Comparison of ENCODE assay signal across 8 cellular contexts in the genomic region with DNA sequence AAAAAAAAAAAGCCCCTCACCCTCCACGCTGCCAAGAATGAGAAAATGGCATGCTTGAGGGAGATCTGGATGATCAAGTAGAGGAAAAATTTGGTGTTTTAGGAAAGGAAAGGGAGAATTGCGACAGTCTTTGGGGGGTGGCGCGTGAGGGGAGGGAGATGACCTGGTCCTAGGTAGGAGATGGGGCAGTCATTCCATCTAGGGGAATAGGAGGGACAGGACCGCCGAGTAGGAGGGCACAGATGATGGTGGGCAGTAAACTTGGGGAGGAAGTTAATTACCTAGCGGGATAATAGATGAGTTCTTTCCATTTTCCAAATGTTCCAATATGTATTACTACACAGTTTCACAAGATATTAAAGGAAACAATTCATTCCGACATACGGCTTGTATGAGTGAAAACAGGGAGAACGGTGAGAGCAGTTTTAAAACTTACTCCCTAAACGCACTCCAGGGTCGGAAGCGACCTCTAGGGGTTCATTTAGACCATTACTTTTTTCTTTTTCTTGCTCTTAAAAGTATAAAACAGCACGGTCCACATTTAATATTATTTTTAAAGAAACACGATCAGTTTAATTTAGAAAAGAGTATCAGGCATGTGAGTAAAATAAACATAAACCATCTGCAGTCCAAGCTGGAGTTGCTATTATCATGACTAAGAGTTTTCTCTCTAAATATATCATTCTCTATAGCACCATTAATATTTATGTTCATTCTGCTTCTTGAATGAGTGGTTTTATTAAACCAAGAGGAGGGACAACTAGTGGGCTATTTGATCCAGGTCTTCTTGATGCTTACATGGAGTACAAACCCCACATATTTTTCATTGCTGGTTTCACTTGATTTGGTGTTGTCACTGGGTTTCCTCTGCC. TPM values are rescaled to one million over a fixed set of nuclear protein-coding genes. Genes with fewer than 3 reads are reported as not detected.
DNase-seq lines count a peak whose midpoint lies in the region; ATAC-seq and TF ChIP-seq lines count a peak whose summit lies in the region.

No MANE protein-coding gene starts in this region.

- BruUV-seq in Calu3 (replicated peaks; lab: Mats Ljungman, UMichigan): no TSS peak
- BruUV-seq in HCT116 (replicated peaks; lab: Mats Ljungman, UMichigan): no TSS peak
- BruUV-seq in PC-3 (replicated peaks; lab: Mats Ljungman, UMichigan): no TSS peak

- intact Hi-C loops in Calu3 (cut with micrococcal nuclease; ENCODE audit: unreplicated experiment) (loop anchor here (5.0 kb wide), 1 partner anchor 161 kb away; no protein-coding TSS in a partner anchor), HCT116 (cut with micrococcal nuclease) (no loop called here), PC-3 (cut with micrococcal nuclease) (loop anchor here (1.0 to 10.0 kb wide), 3 partner anchors 46 to 179 kb away; no protein-coding TSS in a partner anchor), left lung (cut with DNase I) (no loop called here)

- peak overlapping the region; percentile 26 for H3K4me2 ChIP-seq in HCT116 (ENCODE audit: low read length)
- H3K4me2 ChIP-seq in PC-3 (ENCODE audit: low read length): peak overlapping the region; percentile 83

- in situ Hi-C loops in brain microvascular endothelial cell (cut with HindIII; ENCODE audit: low pct_ligation_motif_present, low sequenced_read_pairs): no loop called here

- H2AFZ ChIP-seq in HCT116 (ENCODE audit: low read depth, low read length, poor library complexity, severe bottlenecking) (no peak overlapping the region), PC-3 (ENCODE audit: low read length) (peak overlapping the region; percentile 86)

- TF ChIP-seq CTCF in Calu3 (IDR thresholded peaks at IDR 0.05; ENCODE audit: unreplicated experiment) (no peak), HCT116 (IDR thresholded peaks at IDR 0.05 in 2 of 3, conservative IDR thresholded peaks at IDR 0.05 in 1 of 3; ENCODE audit: borderline replicate concordance in 1 of 3, insufficient read depth in 1 of 3, low read depth in 2 of 3, low read length in 2 of 3) (peak; percentile 50 to 66 (median 53); a peak in 5 of 6 replicates), PC-3 (conservative IDR thresholded peaks at IDR 0.05; ENCODE audit: low read depth, low read length) (peak; percentile 90), brain microvascular endothelial cell (IDR thresholded peaks at IDR 0.05; ENCODE audit: low read depth, low read length, missing control alignments) (peak; percentile 73), left lung (IDR thresholded peaks at IDR 0.05) (peak; percentile 43 to 60), tibial nerve (IDR thresholded peaks at IDR 0.05) (peak in 4 of 5 experiments; percentile 52 to 69 (median 66))

- H3K4me1 ChIP-seq in HCT116 (ENCODE audit: control insufficient read depth in 1 of 2, insufficient read depth in 2 of 2, low read length in 2 of 2): peaks cover 8 to 24% of the 10 kb centered on the region in 2 experiments
- peaks cover 16% of the 10 kb centered on the region for H3K4me1 ChIP-seq in PC-3 (ENCODE audit: insufficient read depth, low read length)
- peaks cover 13 to 26% of the 10 kb centered on the region in 2 donors for H3K4me1 ChIP-seq in left lung
- H3K4me1 ChIP-seq in tibial nerve: peaks cover 0 to 26% (median 7%) of the 10 kb centered on the region in 4 donors

- H3K79me2 ChIP-seq in HCT116 (ENCODE audit: insufficient read depth, low read length) (peaks cover 16% of the 10 kb centered on the region), PC-3 (ENCODE audit: low read length) (peaks cover 16% of the 10 kb centered on the region)

- H3K36me3 Mint-ChIP-seq in Calu3 (ENCODE audit: insufficient read depth, unreplicated experiment): peaks cover 13% of the 10 kb centered on the region

- no peaks in the 10 kb centered on the region for H3K27me3 Mint-ChIP-seq in Calu3 (ENCODE audit: unreplicated experiment)

- H3K27me3 ChIP-seq in HCT116 (ENCODE audit: insufficient read depth, low read length) (no peaks in the 10 kb centered on the region), PC-3 (ENCODE audit: low read length) (no peaks in the 10 kb centered on the region), brain microvascular endothelial cell (replicated peaks) (no peaks in the 10 kb centered on the region), left lung (no peaks in the 10 kb centered on the region), tibial nerve (no peaks in the 10 kb centered on the region)

- H3K27ac Mint-ChIP-seq in Calu3 (ENCODE audit: unreplicated experiment): peak overlapping the region; percentile 37

- H3K4me3 ChIP-seq in HCT116 (replicated peaks in 1 of 2; ENCODE audit: low read depth in 1 of 2, low read length in 2 of 2) (no peak overlapping the region), PC-3 (ENCODE audit: low read length) (peak overlapping the region; percentile 62), brain microvascular endothelial cell (ENCODE audit: low read depth, low read length) (peak overlapping the region; percentile 1), left lung (peak overlapping the region in 1 of 2 donors; percentile 15), tibial nerve (no peak overlapping the region)

- TF ChIP-seq EP300 in tibial nerve (IDR thresholded peaks at IDR 0.05): no peak

- CTCF ChIA-PET in Calu3 (lab: Charles Lee) (interaction anchor here (0.6 kb wide), 1 partner anchor 73 kb away, joined by 8 read pairs; no protein-coding TSS in a partner anchor), HCT116 (lab: Charles Lee) (no interaction called here), PC-3 (lab: Charles Lee) (no interaction called here)

- H3K9me2 ChIP-seq in HCT116 (ENCODE audit: insufficient read depth): no peaks in the 10 kb centered on the region
- H3K9me2 ChIP-seq in PC-3 (replicated peaks; ENCODE audit: low read length): no peaks in the 10 kb centered on the region

- peaks cover 18% of the 10 kb centered on the region for H3K4me1 Mint-ChIP-seq in Calu3 (ENCODE audit: low read depth, unreplicated experiment)

- H3K36me3 ChIP-seq in HCT116 (ENCODE audit: control insufficient read depth in 1 of 2, insufficient read depth in 2 of 2, low read length in 2 of 2) (no peaks in the 10 kb centered on the region), PC-3 (ENCODE audit: low read depth, low read length) (no peaks in the 10 kb centered on the region), brain microvascular endothelial cell (replicated peaks) (no peaks in the 10 kb centered on the region), left lung (no peaks in the 10 kb centered on the region), tibial nerve (no peaks in the 10 kb centered on the region)

- TF ChIP-seq POLR2A in HCT116 (IDR thresholded peaks at IDR 0.05; ENCODE audit: borderline replicate concordance, extremely low read depth, insufficient read depth, insufficient read length): no peak
- TF ChIP-seq POLR2A in tibial nerve (IDR thresholded peaks at IDR 0.05): no peak

- H3K27ac ChIP-seq in HCT116 (ENCODE audit: low read depth, low read length) (no peak overlapping the region), PC-3 (ENCODE audit: low read length) (no peak overlapping the region), brain microvascular endothelial cell (no peak overlapping the region), left lung (no peak overlapping the region), tibial nerve (no peak overlapping the region)

- H3F3A ChIP-seq in PC-3 (ENCODE audit: low read length, unreplicated experiment): no peaks in the 10 kb centered on the region

- WGBS in tibial nerve, 2 donors: 6 to 7% methylated on average over 15 of the region's 15 CpGs

- no peak overlapping the region for H3K9ac ChIP-seq in HCT116 (ENCODE audit: low read length)
- H3K9ac ChIP-seq in PC-3 (ENCODE audit: low read length): no peak overlapping the region

- H3K9me3 ChIP-seq in HCT116 (ENCODE audit: control insufficient read depth in 1 of 2, insufficient read depth in 1 of 2, low read depth in 1 of 2, low read length in 2 of 2): no peaks in the 10 kb centered on the region
- no peaks in the 10 kb centered on the region for H3K9me3 ChIP-seq in PC-3 (ENCODE audit: low read length)
- no peaks in the 10 kb centered on the region for H3K9me3 ChIP-seq in left lung
- H3K9me3 ChIP-seq in tibial nerve: no peaks in the 10 kb centered on the region

- TF ChIP-seq RAD21 in HCT116 (IDR thresholded peaks at IDR 0.05; ENCODE audit: low read depth): peak; percentile 73

- POLR2A ChIA-PET in HCT116 (lab: Charles Lee) (no interaction called here), PC-3 (lab: Charles Lee; ENCODE audit: unreplicated experiment) (no interaction called here)

- ATAC-seq in HCT116 (no peak), PC-3 (0 out of 2 replicates have a peak, but pooled peaks have one; percentile 2), left lung (peak; percentile 6), GM18861 (IDR thresholded peaks at IDR 0.05; ENCODE audit: unreplicated experiment) (no peak)

- peak; percentile 37 for DNase-seq in Calu3
- DNase-seq in HCT116 (ENCODE audit: low read depth, low spot score): peak; percentile 16
- peak; percentile 73 for DNase-seq in PC-3
- DNase-seq in brain microvascular endothelial cell: peak; percentile 36
- DNase-seq in left lung: no peak
- no peak for DNase-seq in tibial nerve (ENCODE audit: low spot score in 2 of 2)
- DNase-seq in NCI-H187 treated with DMSO at 0.1 percent for 48 hours (lab: John Stamatoyannopoulos, UW): no peak

- H3K4me3 Mint-ChIP-seq in Calu3 (ENCODE audit: low read depth, unreplicated experiment): peak overlapping the region; percentile 54

- H4K20me1 ChIP-seq in HCT116 (ENCODE audit: insufficient read depth) (no peaks in the 10 kb centered on the region), PC-3 (ENCODE audit: low read length) (no peaks in the 10 kb centered on the region)

- H3K9me3 Mint-ChIP-seq in Calu3 (ENCODE audit: low read depth, unreplicated experiment): no peaks in the 10 kb centered on the region

- RAD21 ChIA-PET in HCT116 (lab: Charles Lee; ENCODE audit: low non-redundant PET in 1 of 2, low total read pairs in 2 of 2, uncharacterized antibody in 2 of 2, unreplicated experiment in 2 of 2): no interaction called here

TF ChIP-seq in HCT116, 20 proteins besides CTCF, POLR2A, EP300 and RAD21 (continues in another document):
- TF ChIP-seq POLR2AphosphoS5 (IDR thresholded peaks at IDR 0.05; ENCODE audit: low read depth, low read length): no peak
- TF ChIP-seq ELF1 (IDR thresholded peaks at IDR 0.05; ENCODE audit: borderline replicate concordance, low read depth): no peak
- TF ChIP-seq YY1 (IDR thresholded peaks at IDR 0.05; ENCODE audit: extremely low read depth, insufficient replicate concordance, low read depth, low read length): no peak

RNA-seq across cellular contexts. Expression of a gene that starts 3.0 kb away (rescaled TPM):
- total RNA-seq in Calu3 (2022): 15.0 and 17.6 TPM in 2 replicates
- total RNA-seq in HCT116 (2021; ENCODE audit: unreplicated experiment): 26.7 TPM
- polyA plus RNA-seq in HCT116 (2012): 27.5 and 28.0 TPM in 2 replicates
- 19.5 and 28.1 TPM in 2 replicates for total RNA-seq in PC-3 (2014; rRNA removed)
- 10 to 100 TPM; 16.6 to 19.3 TPM for total RNA-seq in left lung
- 10 to 100 TPM; 21.0 to 34.5 (median 31.0) TPM for total RNA-seq in tibial nerve

RNA-seq across cellular contexts. Expression of a gene that starts 11.5 kb away (rescaled TPM):
- total RNA-seq in Calu3 (2022) (20.7 and 22.8 TPM in 2 replicates), HCT116 (2021; ENCODE audit: unreplicated experiment) (3.3 TPM), PC-3 (2014; rRNA removed) (20.6 and 27.0 TPM in 2 replicates), left lung (10 to 100 TPM; 21.8 to 36.6 TPM), tibial nerve (1 to 10 TPM in 1 of 4 donors, under 1 TPM in 2, not detected in 1; 0.22 to 2.4 (median 0.42) TPM)
- 5.5 and 5.7 TPM in 2 replicates for polyA plus RNA-seq in HCT116 (2012)

RNA-seq across cellular contexts. Expression of a gene that starts 41.1 kb away (rescaled TPM):
- total RNA-seq in Calu3 (2022) (188 and 260 TPM in 2 replicates), HCT116 (2021; ENCODE audit: unreplicated experiment) (0.61 TPM), PC-3 (2014; rRNA removed) (2.9 and 4.3 TPM in 2 replicates), left lung (1 to 10 TPM in 1 of 2 donors, under 1 TPM in 1; 0.82 to 2.8 TPM), tibial nerve (not detected)
- 0.10 and 0.22 TPM in 2 replicates for polyA plus RNA-seq in HCT116 (2012)

Comparison
In these comparisons a context has a peak if more than half of its experiments do, and no peak if none do; other contexts are left out.
1. DNase-seq: peak in Calu3 (single experiment), HCT116 (single experiment), PC-3 (single experiment) and brain microvascular endothelial cell (single experiment); none in left lung (0 of 2), tibial nerve (0 of 2) and NCI-H187 treated with DMSO at 0.1 percent for 48 hours (single experiment).
2. ATAC-seq: peak in PC-3 (single experiment) and left lung (single experiment); none in HCT116 (single experiment) and GM18861 (single experiment).
3. H3K4me3 ChIP-seq: peak in PC-3 (single experiment) and brain microvascular endothelial cell (single experiment); none in HCT116 (0 of 2) and tibial nerve (0 of 4).
4. RNA of a gene that starts 41.1 kb away (total RNA-seq): 188 to 260 TPM in Calu3; 2.9 to 4.3 TPM in PC-3, 0.82 to 2.8 TPM in left lung, 0.61 TPM in HCT116 (single experiment) and not detected in tibial nerve; every median in the first group is over 10 times any median in the second.
5. intact Hi-C loops: an anchor here in Calu3 (5.0 kb wide) and PC-3 (1.0 to 10.0 kb wide); none called in HCT116 and left lung.